ENCODE assay signal across 3 cellular contexts in the genomic region with DNA sequence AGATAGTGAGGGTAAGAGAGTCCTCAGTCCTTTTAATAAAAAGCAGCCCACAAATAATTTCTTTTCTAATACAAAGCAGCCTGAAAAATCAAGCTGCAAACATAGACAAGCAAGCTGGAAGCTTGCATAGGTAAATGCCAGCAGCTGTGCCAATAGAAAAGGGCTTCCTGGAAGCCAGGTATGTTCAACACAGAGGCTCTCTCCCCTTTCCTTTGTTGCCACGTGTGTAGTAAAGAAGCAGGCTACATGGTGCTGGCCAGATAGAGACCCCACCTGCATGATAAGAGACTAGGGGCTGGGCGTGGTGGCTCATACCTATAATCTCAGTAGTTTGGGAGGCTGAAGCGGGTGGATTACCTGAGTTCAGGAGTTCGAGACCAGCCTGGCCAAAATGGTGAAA.
TF ChIP-seq lines count a peak whose summit lies in the region.

No MANE protein-coding gene starts in this region.

TF ChIP-seq in A549, 52 proteins besides CTCF, POLR2A, EP300 and RAD21:
- TF ChIP-seq NFE2L2 (conservative IDR thresholded peaks at IDR 0.05; ENCODE audit: low read length), result no peak

TF ChIP-seq in IMR-90, 13 proteins besides CTCF, POLR2A, EP300 and RAD21:
- TF ChIP-seq SMC3 (IDR thresholded peaks at IDR 0.05; ENCODE audit: low read depth, low read length) (no peak), CEBPB (IDR thresholded peaks at IDR 0.05; ENCODE audit: low read depth, low read length) (no peak), NFE2L2 (IDR thresholded peaks at IDR 0.05; ENCODE audit: low read depth, low read length) (no peak), FOS (IDR thresholded peaks at IDR 0.05; ENCODE audit: low read depth, low read length) (no peak), MXI1 (IDR thresholded peaks at IDR 0.05; ENCODE audit: borderline replicate concordance, low read depth, low read length) (no peak), CHD1 (IDR thresholded peaks at IDR 0.05; ENCODE audit: low read depth, low read length) (no peak), BHLHE40 (IDR thresholded peaks at IDR 0.05; ENCODE audit: low read depth, low read length) (no peak), MAZ (IDR thresholded peaks at IDR 0.05; ENCODE audit: borderline replicate concordance, low read depth, low read length) (no peak)
- TF ChIP-seq, protein P1, sequence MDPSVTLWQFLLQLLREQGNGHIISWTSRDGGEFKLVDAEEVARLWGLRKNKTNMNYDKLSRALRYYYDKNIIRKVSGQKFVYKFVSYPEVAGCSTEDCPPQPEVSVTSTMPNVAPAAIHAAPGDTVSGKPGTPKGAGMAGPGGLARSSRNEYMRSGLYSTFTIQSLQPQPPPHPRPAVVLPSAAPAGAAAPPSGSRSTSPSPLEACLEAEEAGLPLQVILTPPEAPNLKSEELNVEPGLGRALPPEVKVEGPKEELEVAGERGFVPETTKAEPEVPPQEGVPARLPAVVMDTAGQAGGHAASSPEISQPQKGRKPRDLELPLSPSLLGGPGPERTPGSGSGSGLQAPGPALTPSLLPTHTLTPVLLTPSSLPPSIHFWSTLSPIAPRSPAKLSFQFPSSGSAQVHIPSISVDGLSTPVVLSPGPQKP (IDR thresholded peaks at IDR 0.05; ENCODE audit: borderline replicate concordance, low read depth, low read length), result no peak

TF ChIP-seq in H1, 55 proteins besides CTCF, POLR2A, EP300 and RAD21:
- no peak for TF ChIP-seq YY1 (IDR thresholded peaks at IDR 0.05; ENCODE audit: low read depth, low read length)
- TF ChIP-seq RXRA (IDR thresholded peaks at IDR 0.05; ENCODE audit: insufficient read depth, low read depth, low read length), result no peak
- TF ChIP-seq EZH2 (IDR thresholded peaks at IDR 0.05; ENCODE audit: low read depth, low read length, severe bottlenecking), result no peak
- no peak for TF ChIP-seq SUZ12 (IDR thresholded peaks at IDR 0.05; ENCODE audit: low read length)
- no peak for TF ChIP-seq FOSL1 (IDR thresholded peaks at IDR 0.05; ENCODE audit: insufficient read depth, low read depth, low read length)
- TF ChIP-seq, protein P2, sequence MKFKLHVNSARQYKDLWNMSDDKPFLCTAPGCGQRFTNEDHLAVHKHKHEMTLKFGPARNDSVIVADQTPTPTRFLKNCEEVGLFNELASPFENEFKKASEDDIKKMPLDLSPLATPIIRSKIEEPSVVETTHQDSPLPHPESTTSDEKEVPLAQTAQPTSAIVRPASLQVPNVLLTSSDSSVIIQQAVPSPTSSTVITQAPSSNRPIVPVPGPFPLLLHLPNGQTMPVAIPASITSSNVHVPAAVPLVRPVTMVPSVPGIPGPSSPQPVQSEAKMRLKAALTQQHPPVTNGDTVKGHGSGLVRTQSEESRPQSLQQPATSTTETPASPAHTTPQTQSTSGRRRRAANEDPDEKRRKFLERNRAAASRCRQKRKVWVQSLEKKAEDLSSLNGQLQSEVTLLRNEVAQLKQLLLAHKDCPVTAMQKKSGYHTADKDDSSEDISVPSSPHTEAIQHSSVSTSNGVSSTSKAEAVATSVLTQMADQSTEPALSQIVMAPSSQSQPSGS (IDR thresholded peaks at IDR 0.05; ENCODE audit: low read length), result no peak
- TF ChIP-seq RNF2 (IDR thresholded peaks at IDR 0.05; ENCODE audit: borderline replicate concordance, low read depth, low read length, missing control alignments, poor library complexity, severe bottlenecking), result no peak
- no peak for TF ChIP-seq ASH2L (IDR thresholded peaks at IDR 0.05; ENCODE audit: low read length)
- TF ChIP-seq CBX5 (IDR thresholded peaks at IDR 0.05; ENCODE audit: low read depth, low read length), result no peak
- no peak for TF ChIP-seq SRF (IDR thresholded peaks at IDR 0.05; ENCODE audit: low read depth, low read length)
- TF ChIP-seq SIX5 (IDR thresholded peaks at IDR 0.05; ENCODE audit: low read depth, low read length), result no peak
- no peak for TF ChIP-seq CEBPB (IDR thresholded peaks at IDR 0.05; ENCODE audit: low read depth, low read length)
- no peak for TF ChIP-seq TEAD4 (IDR thresholded peaks at IDR 0.05; ENCODE audit: low read depth, low read length)
